In the genomic region with DNA sequence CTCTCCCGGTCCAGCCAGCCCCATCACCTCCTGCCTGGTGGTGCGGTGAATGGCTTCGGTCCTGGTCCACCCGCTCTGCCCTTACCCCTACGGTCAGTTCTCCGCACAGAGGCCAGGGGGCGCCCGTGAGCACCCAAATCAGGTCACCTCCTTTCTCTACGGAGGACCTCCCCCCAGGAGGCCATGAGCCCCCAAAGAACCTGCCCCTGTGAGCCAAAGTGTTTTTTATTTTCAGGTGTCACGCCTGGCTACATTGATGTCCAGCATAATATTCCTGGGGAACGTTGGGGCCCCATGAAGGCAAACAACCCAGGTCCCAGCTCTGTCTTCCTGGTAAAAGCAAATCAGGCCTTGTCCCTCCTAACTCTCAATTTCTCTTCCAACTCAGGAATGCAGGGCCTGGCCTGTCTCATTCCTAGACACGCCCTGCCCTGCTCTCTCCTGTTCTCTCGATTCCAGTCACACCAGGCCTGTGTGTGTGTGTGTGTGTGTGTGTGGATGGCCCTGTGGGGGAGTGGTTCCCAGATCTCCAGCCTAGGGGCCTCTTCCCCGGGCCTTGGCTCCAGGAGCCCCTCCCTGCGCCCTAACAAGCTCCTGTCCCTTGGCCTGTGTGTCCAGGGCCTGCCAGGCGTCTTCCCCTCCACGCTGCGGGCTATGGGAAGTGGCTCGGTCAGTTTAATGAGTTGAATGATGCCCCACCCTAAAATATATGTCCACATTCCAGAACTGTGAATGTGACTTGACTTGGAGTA, we compare ENCODE assay signal across 8 cellular contexts. TPM values are rescaled to one million over a fixed set of nuclear protein-coding genes. Genes with fewer than 3 reads are reported as not detected.
DNase-seq lines count a peak whose midpoint lies in the region; ATAC-seq and TF ChIP-seq lines count a peak whose summit lies in the region.

No MANE protein-coding gene starts in this region.

- H3K4me1 ChIP-seq in esophagus muscularis mucosa (peaks cover 6 to 22% (median 10%) of the 10 kb centered on the region in 4 donors), neural progenitor cell (no peaks in the 10 kb centered on the region), urinary bladder (ENCODE audit: insufficient read depth) (no peaks in the 10 kb centered on the region)

- DNase-seq in NCI-H2171 treated with DMSO at 0.1 percent for 48 hours (lab: John Stamatoyannopoulos, UW) (peak; percentile 10), NCI-H2171 (lab: John Stamatoyannopoulos, UW) (no peak), NCI-H82 treated with DMSO at 0.1 percent for 48 hours (lab: John Stamatoyannopoulos, UW; ENCODE audit: unreplicated experiment) (peak; percentile 19), esophagus muscularis mucosa (ENCODE audit: extremely low spot score) (no peak), neural progenitor cell (ENCODE audit: low spot score) (peak; percentile 70)
- DNase-seq in activated CD8-positive, alpha-beta memory T cell treated with anti-CD3 and anti-CD28 coated beads, Interleukin-2, amount 50 U/mL, for 48 hours = peak; percentile 93

- no peaks in the 10 kb centered on the region for H3K36me3 Mint-ChIP-seq in neural progenitor cell

- ATAC-seq in GM19324 (IDR thresholded peaks at IDR 0.05; ENCODE audit: low FRiP score, unreplicated experiment) = no peak

- no peaks in the 10 kb centered on the region for H3K9me3 Mint-ChIP-seq in neural progenitor cell

- H4K20me1 ChIP-seq in neural progenitor cell (ENCODE audit: low read depth) = no peaks in the 10 kb centered on the region

- H3K4me1 Mint-ChIP-seq in neural progenitor cell = peaks cover 20% of the 10 kb centered on the region

- peaks cover 9% of the 10 kb centered on the region for H3K27me3 Mint-ChIP-seq in neural progenitor cell (ENCODE audit: insufficient read depth, low read depth)

- no peak overlapping the region for H3K4me3 Mint-ChIP-seq in neural progenitor cell

- H3K36me3 ChIP-seq in esophagus muscularis mucosa (no peaks in the 10 kb centered on the region), neural progenitor cell (no peaks in the 10 kb centered on the region), urinary bladder (ENCODE audit: insufficient read depth) (no peaks in the 10 kb centered on the region)

- no peak for TF ChIP-seq POLR2A in esophagus muscularis mucosa (IDR thresholded peaks at IDR 0.05; ENCODE audit: low read depth)

- 51% methylated on average over 19 of the region's 19 CpGs for WGBS in esophagus muscularis mucosa
- WGBS in urinary bladder = 43% methylated on average over 19 of the region's 19 CpGs

- H3K27me3 ChIP-seq in esophagus muscularis mucosa = no peaks in the 10 kb centered on the region
- no peaks in the 10 kb centered on the region for H3K27me3 ChIP-seq in neural progenitor cell

- peaks cover 5% of the 10 kb centered on the region for H3F3A ChIP-seq in neural progenitor cell (ENCODE audit: low read depth)

- no peak overlapping the region for H3K27ac Mint-ChIP-seq in neural progenitor cell

- H3K79me2 ChIP-seq in neural progenitor cell (ENCODE audit: low read depth) = no peaks in the 10 kb centered on the region

- no peaks in the 10 kb centered on the region for H3K9me3 ChIP-seq in esophagus muscularis mucosa
- no peaks in the 10 kb centered on the region for H3K9me3 ChIP-seq in neural progenitor cell (ENCODE audit: low read depth)

- peak overlapping the region; percentile 70 for H2AFZ ChIP-seq in neural progenitor cell (replicated peaks)

- H3K27ac ChIP-seq in esophagus muscularis mucosa (replicated peaks in 1 of 4) (no peak overlapping the region), neural progenitor cell (no peak overlapping the region), urinary bladder (ENCODE audit: low read depth) (peak overlapping the region; percentile 35)

- no peak overlapping the region for H3K9ac ChIP-seq in neural progenitor cell

- H3K4me3 ChIP-seq in esophagus muscularis mucosa (no peak overlapping the region), neural progenitor cell (no peak overlapping the region), urinary bladder (ENCODE audit: low read depth, low read length) (no peak overlapping the region)

- TF ChIP-seq CTCF in esophagus muscularis mucosa (IDR thresholded peaks at IDR 0.05) = peak; percentile 39 to 57 (median 42)
- peak; percentile 82 for TF ChIP-seq CTCF in neural progenitor cell (IDR thresholded peaks at IDR 0.05)

- no peak overlapping the region for H3K4me2 ChIP-seq in neural progenitor cell

- intact Hi-C loops in esophagus muscularis mucosa (cut with DNase I) = no loop called here

- TF ChIP-seq EP300 in esophagus muscularis mucosa (IDR thresholded peaks at IDR 0.05) = no peak

RNA-seq across cellular contexts. Expression of gene GIPC1, which starts 9.7 kb away (rescaled TPM):
- total RNA-seq in esophagus muscularis mucosa (100 to 1,000 TPM in 3 of 4 donors, 10 to 100 TPM in 1; 88.5 to 138 (median 108) TPM), neural progenitor cell (ENCODE audit: low replicate concordance) (23.6 and 83.6 TPM in 2 replicates), urinary bladder (46.3 TPM)
- 98.8 TPM for polyA plus RNA-seq in urinary bladder

RNA-seq across cellular contexts. Expression of gene DNAJB1, which starts 12.5 kb away (rescaled TPM):
- total RNA-seq in esophagus muscularis mucosa (100 to 1,000 TPM in 1 of 4 donors, 10 to 100 TPM in 3; 50.3 to 102 (median 86.3) TPM), neural progenitor cell (ENCODE audit: low replicate concordance) (61.4 and 61.9 TPM in 2 replicates), urinary bladder (39.3 TPM)
- 86.2 TPM for polyA plus RNA-seq in urinary bladder

RNA-seq across cellular contexts. Expression of gene TECR, which starts 23.7 kb away (rescaled TPM):
- 10 to 100 TPM; 18.7 to 32.7 (median 25.7) TPM for total RNA-seq in esophagus muscularis mucosa
- 41.9 and 96.4 TPM in 2 replicates for total RNA-seq in neural progenitor cell (ENCODE audit: low replicate concordance)
- 17.6 TPM for total RNA-seq in urinary bladder
- polyA plus RNA-seq in urinary bladder = 98.2 TPM

RNA-seq across cellular contexts. Expression of gene PTGER1, which starts 30.5 kb away (rescaled TPM):
- total RNA-seq in esophagus muscularis mucosa (1 to 10 TPM in 2 of 4 donors, under 1 TPM in 1, not detected in 1; 0.80 to 1.8 (median 1.3) TPM), neural progenitor cell (ENCODE audit: low replicate concordance) (not detected in 2 replicates), urinary bladder (4.1 TPM)
- 1.6 TPM for polyA plus RNA-seq in urinary bladder

Comparison
In these comparisons a context has a peak if more than half of its experiments do, and no peak if none do; other contexts are left out.
1. DNase-seq: peak in NCI-H2171 treated with DMSO at 0.1 percent for 48 hours (single experiment), NCI-H82 treated with DMSO at 0.1 percent for 48 hours (single experiment), activated CD8-positive, alpha-beta memory T cell treated with anti-CD3 and anti-CD28 coated beads, Interleukin-2, amount 50 U/mL, for 48 hours (single experiment) and neural progenitor cell (single experiment); none in NCI-H2171 (single experiment) and esophagus muscularis mucosa (single experiment).